27 cellular contexts compared by ENCODE assay signal in genomic region chr1:28074892-28075511, GRCh38. TPM values are rescaled to one million over a fixed set of nuclear protein-coding genes. Genes with fewer than 3 reads are reported as not detected.
DNase-seq lines count a peak whose midpoint lies in the region; ATAC-seq and TF ChIP-seq lines count a peak whose summit lies in the region.
"Had no signal": no experiment of that assay in that cellular context is flagged by ENCODE, and none has a peak within 500 bp of the region (broad histone marks: within the 10 kb centered on the region; RNA-seq: fewer than 3 reads in every experiment).

No MANE protein-coding gene starts in this region.

- no peaks in the 10 kb centered on the region for H3F3A ChIP-seq in smooth muscle cell (ENCODE audit: low read depth)

- no peaks in the 10 kb centered on the region for H3K9me3 Mint-ChIP-seq in stimulated activated naive CD8-positive, alpha-beta T cell treated with anti-CD3 and anti-CD28 coated beads, Interleukin-15, amount 100 ng/mL, for 72 hours
- no peaks in the 10 kb centered on the region for H3K9me3 Mint-ChIP-seq in central memory CD8-positive, alpha-beta T cell
- H3K9me3 Mint-ChIP-seq: natural killer cell treated with Interleukin-12 subunit alpha and Interleukin-12 subunit beta and Interleukin-15 and Interleukin-18, amount 100 ng/mL, for 72 hours had no signal

- no peak overlapping the region for H3K4me2 ChIP-seq in smooth muscle cell
- H3K4me2 ChIP-seq: BLaER1 had no signal

- H3K27me3 Mint-ChIP-seq in stimulated activated naive CD8-positive, alpha-beta T cell treated with anti-CD3 and anti-CD28 coated beads, Interleukin-15, amount 100 ng/mL, for 72 hours, result no peaks in the 10 kb centered on the region
- no peaks in the 10 kb centered on the region for H3K27me3 Mint-ChIP-seq in central memory CD8-positive, alpha-beta T cell
- H3K27me3 Mint-ChIP-seq: activated CD8-positive, alpha-beta memory T cell treated with anti-CD3 and anti-CD28 coated beads, Interleukin-2, amount 10 ng/mL, durations not matched to agents 7 days and 5 days; natural killer cell treated with Interleukin-12 subunit alpha and Interleukin-12 subunit beta and Interleukin-15 and Interleukin-18, amount 100 ng/mL, for 72 hours; T-helper 17 cell had no signal

- no peak for TF ChIP-seq CTCF in smooth muscle cell (IDR thresholded peaks at IDR 0.05; ENCODE audit: borderline replicate concordance, insufficient read depth, poor library complexity, severe bottlenecking)

- peaks cover 10% of the 10 kb centered on the region for H3K36me3 Mint-ChIP-seq in central memory CD8-positive, alpha-beta T cell (ENCODE audit: insufficient read depth)
- H3K36me3 Mint-ChIP-seq: natural killer cell treated with Interleukin-12 subunit alpha and Interleukin-12 subunit beta and Interleukin-15 and Interleukin-18, amount 100 ng/mL, for 72 hours had no signal

- no peak overlapping the region for H3K9ac ChIP-seq in smooth muscle cell (ENCODE audit: low read depth)
- H3K9ac ChIP-seq: BLaER1, GM23248 had no signal

- no peaks in the 10 kb centered on the region for H3K4me1 ChIP-seq in smooth muscle cell (ENCODE audit: low read depth)
- H3K4me1 ChIP-seq: BLaER1, breast epithelium had no signal

- H3K4me3 Mint-ChIP-seq in stimulated activated naive CD8-positive, alpha-beta T cell treated with anti-CD3 and anti-CD28 coated beads, Interleukin-15, amount 100 ng/mL, for 72 hours, result no peak overlapping the region
- no peak overlapping the region for H3K4me3 Mint-ChIP-seq in central memory CD8-positive, alpha-beta T cell
- H3K4me3 Mint-ChIP-seq: activated CD8-positive, alpha-beta memory T cell treated with anti-CD3 and anti-CD28 coated beads, Interleukin-2, amount 10 ng/mL, durations not matched to agents 7 days and 5 days; natural killer cell treated with Interleukin-12 subunit alpha and Interleukin-12 subunit beta and Interleukin-15 and Interleukin-18, amount 100 ng/mL, for 72 hours; T-helper 17 cell had no signal

- no peaks in the 10 kb centered on the region for H3K27me3 ChIP-seq in smooth muscle cell (ENCODE audit: low read depth)
- H3K27me3 ChIP-seq: BLaER1, breast epithelium, vagina had no signal

- peak overlapping the region; percentile 27 to 34 for H3K27ac Mint-ChIP-seq in stimulated activated naive CD8-positive, alpha-beta T cell treated with anti-CD3 and anti-CD28 coated beads, Interleukin-15, amount 100 ng/mL, for 72 hours
- peak overlapping the region; percentile 49 for H3K27ac Mint-ChIP-seq in central memory CD8-positive, alpha-beta T cell (ENCODE audit: low read depth)
- H3K27ac Mint-ChIP-seq: activated CD8-positive, alpha-beta memory T cell treated with anti-CD3 and anti-CD28 coated beads, Interleukin-2, amount 10 ng/mL, durations not matched to agents 7 days and 5 days had no signal

- H3K4me3 ChIP-seq in smooth muscle cell, result no peak overlapping the region
- H3K4me3 ChIP-seq: BLaER1, breast epithelium, GM23248, skin epidermis, vagina had no signal

- H4K20me1 ChIP-seq in smooth muscle cell (ENCODE audit: low read depth), result peaks cover 83% of the 10 kb centered on the region

- peaks cover 73% of the 10 kb centered on the region for H3K79me2 ChIP-seq in smooth muscle cell (ENCODE audit: low read depth)

- no peak overlapping the region for H2AFZ ChIP-seq in smooth muscle cell (ENCODE audit: low read depth)
- H2AFZ ChIP-seq: GM23248 had no signal

- no peak for ATAC-seq in stimulated activated naive CD8-positive, alpha-beta T cell treated with anti-CD3 and anti-CD28 coated beads, Interleukin-15, amount 100 ng/mL, for 72 hours
- ATAC-seq in stimulated activated naive CD8-positive, alpha-beta T cell treated with anti-CD3 and anti-CD28 coated beads, Interleukin-15, Interleukin-2, amounts not matched to agents 100 U/mL and 50 U/mL, for 24 hours, result no peak
- ATAC-seq in central memory CD8-positive, alpha-beta T cell (replicated peaks; ENCODE audit: extremely low read depth, poor library complexity, severe bottlenecking), result no peak
- no peak for ATAC-seq in GM18861 (IDR thresholded peaks at IDR 0.05; ENCODE audit: unreplicated experiment)
- no peak for ATAC-seq in GM18858 (IDR thresholded peaks at IDR 0.05; ENCODE audit: unreplicated experiment)
- ATAC-seq: activated CD8-positive, alpha-beta memory T cell treated with anti-CD3 and anti-CD28 coated beads, Interleukin-2, amount 10 ng/mL, durations not matched to agents 7 days and 5 days; natural killer cell treated with Interleukin-12 subunit alpha and Interleukin-12 subunit beta and Interleukin-15 and Interleukin-18, amount 100 ng/mL, for 72 hours; T-helper 17 cell had no signal

- 100% methylated on average over 1 of the region's 1 CpG for WGBS in smooth muscle cell (ENCODE audit: low lambda C conversion rate)

- peaks cover 29% of the 10 kb centered on the region for H3K4me1 Mint-ChIP-seq in stimulated activated naive CD8-positive, alpha-beta T cell treated with anti-CD3 and anti-CD28 coated beads, Interleukin-15, amount 100 ng/mL, for 72 hours
- H3K4me1 Mint-ChIP-seq in central memory CD8-positive, alpha-beta T cell, result peaks cover 25% of the 10 kb centered on the region

- no peaks in the 10 kb centered on the region for H3K9me3 ChIP-seq in smooth muscle cell (replicated peaks; ENCODE audit: low read depth)
- H3K9me3 ChIP-seq: BLaER1, breast epithelium, vagina had no signal

- no peak overlapping the region for H3K27ac ChIP-seq in smooth muscle cell (ENCODE audit: low read depth)
- H3K27ac ChIP-seq: BLaER1, breast epithelium, GM23248, RWPE1, skin epidermis, vagina had no signal

- H3K36me3 ChIP-seq in smooth muscle cell (ENCODE audit: low read depth), result no peaks in the 10 kb centered on the region
- H3K36me3 ChIP-seq: breast epithelium had no signal

- DNase-seq in stimulated activated naive CD8-positive, alpha-beta T cell treated with anti-CD3 and anti-CD28 coated beads, Interleukin-15, amount 100 ng/mL, for 72 hours, result no peak
- DNase-seq in stimulated activated naive CD8-positive, alpha-beta T cell treated with anti-CD3 and anti-CD28 coated beads, Interleukin-15, Interleukin-2, amounts not matched to agents 100 U/mL and 50 U/mL, for 24 hours, result no peak
- DNase-seq in OCI-M1 (lab: John Stamatoyannopoulos, UW) (peak; percentile 27), CD1c-positive myeloid dendritic cell (ENCODE audit: extremely low spot score) (no peak), smooth muscle cell (lab: John Stamatoyannopoulos, UW; ENCODE audit: unreplicated experiment) (no peak)
- DNase-seq in central memory CD8-positive, alpha-beta T cell (ENCODE audit: low spot score in 2 of 2), result no peak
- DNase-seq: activated CD8-positive, alpha-beta memory T cell treated with anti-CD3 and anti-CD28 coated beads, Interleukin-2, amount 10 ng/mL, durations not matched to agents 7 days and 5 days; activated naive CD4-positive, alpha-beta T cell treated with anti-CD3 and anti-CD28 coated beads, Interleukin-2, amount 50 U/mL, for 16 hours; activated T-cell treated with anti-CD3 and anti-CD28 coated beads, Interleukin-2, amount 50 U/mL, for 48 hours; amygdala; DMS153; GM23248; hippocampal formation; NCI-H1092; NCI-H187; NCI-H446 treated with DMSO at 0.1 percent for 48 hours; NCI-H774; stimulated activated naive CD4-positive, alpha-beta T cell treated with Interleukin-2 at 50 U/mL for 16 hours; T-helper 17 cell had no signal

RNA-seq across cellular contexts. Expression of gene EYA3, which starts 13.4 kb away (rescaled TPM):
- total RNA-seq in smooth muscle cell, result 16.6 and 17.1 TPM in 2 replicates
- polyA plus RNA-seq in smooth muscle cell, result 3.8 and 4.8 TPM in 2 replicates
